ENCODE assay signal across 11 cellular contexts in the genomic region with DNA sequence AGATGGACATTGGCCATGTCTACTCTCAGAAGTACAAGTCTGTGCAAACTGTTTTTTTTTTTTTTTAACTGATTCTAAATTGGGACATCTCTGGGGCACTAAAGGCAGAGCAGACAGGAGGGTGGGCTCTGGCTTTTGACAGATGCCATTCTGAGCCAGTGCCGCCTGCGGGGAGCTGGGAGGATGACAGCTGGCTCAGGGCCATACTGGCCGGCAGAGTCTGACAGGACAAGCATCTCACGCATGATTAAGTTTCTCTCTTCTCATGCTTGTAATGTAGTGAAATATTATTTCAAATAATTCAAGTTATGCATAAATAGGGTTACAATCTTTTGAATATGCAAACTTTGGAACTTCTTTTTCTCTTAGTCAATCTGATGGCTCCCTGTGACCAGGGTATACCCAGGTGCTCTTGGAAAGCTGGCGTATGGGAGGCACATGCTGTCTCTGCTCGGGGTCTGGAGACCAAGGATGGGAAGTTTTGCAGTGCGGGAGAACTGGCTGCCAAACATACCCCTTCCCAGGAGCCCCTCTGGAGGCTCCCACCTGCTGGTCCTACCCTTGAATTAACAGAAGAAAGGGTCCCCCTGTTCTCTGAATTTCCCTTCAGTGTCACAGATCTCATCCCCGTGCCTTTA. TPM values are rescaled to one million over a fixed set of nuclear protein-coding genes. Genes with fewer than 3 reads are reported as not detected.
DNase-seq lines count a peak whose midpoint lies in the region; ATAC-seq and TF ChIP-seq lines count a peak whose summit lies in the region.
"Had no signal": no experiment of that assay in that cellular context is flagged by ENCODE, and none has a peak within 500 bp of the region (broad histone marks: within the 10 kb centered on the region; RNA-seq: fewer than 3 reads in every experiment).

No MANE protein-coding gene starts in this region.

- no peak for ATAC-seq in GM19467 (IDR thresholded peaks at IDR 0.05; ENCODE audit: unreplicated experiment)

- H3K4me3 Mint-ChIP-seq in progenitor cell of endocrine pancreas (ENCODE audit: low read depth): no peak overlapping the region
- H3K4me3 Mint-ChIP-seq: activated B cell treated with CpG ODN at 0.5 μM for 24 hours, B cell had no signal

- DNase-seq in NCI-H524 (lab: John Stamatoyannopoulos, UW) (peak; percentile 48 to 74), NCI-H524 treated with DMSO at 0.1 percent for 48 hours (lab: John Stamatoyannopoulos, UW) (no peak), NCI-H2171 (lab: John Stamatoyannopoulos, UW) (peak; percentile 28), epithelial cell of esophagus (ENCODE audit: low read depth) (no peak), progenitor cell of endocrine pancreas (ENCODE audit: low spot score, unreplicated experiment) (no peak), erythroblast (lab: John Stamatoyannopoulos, UW) (no peak), OCI-M2 (lab: John Stamatoyannopoulos, UW; ENCODE audit: unreplicated experiment) (no peak)
- DNase-seq: activated B cell treated with CpG ODN at 0.5 μM for 24 hours, amniotic stem cell had no signal

- H3K27ac Mint-ChIP-seq in progenitor cell of endocrine pancreas: peak overlapping the region; percentile 22
- H3K27ac Mint-ChIP-seq: activated B cell treated with CpG ODN at 0.5 μM for 24 hours had no signal

- peaks cover 14% of the 10 kb centered on the region for H3K4me1 Mint-ChIP-seq in progenitor cell of endocrine pancreas (ENCODE audit: low read depth)

- no peaks in the 10 kb centered on the region for H3K27me3 Mint-ChIP-seq in progenitor cell of endocrine pancreas
- H3K27me3 Mint-ChIP-seq: activated B cell treated with CpG ODN at 0.5 μM for 24 hours, B cell had no signal

- TF ChIP-seq CTCF in epithelial cell of esophagus (IDR thresholded peaks at IDR 0.05; ENCODE audit: insufficient read depth, low read depth, low read length, missing control alignments): peak; percentile 25
- no peak for TF ChIP-seq CTCF in progenitor cell of endocrine pancreas (IDR thresholded peaks at IDR 0.05; ENCODE audit: unreplicated experiment)

- H3K9me3 Mint-ChIP-seq in progenitor cell of endocrine pancreas (ENCODE audit: low read depth): no peaks in the 10 kb centered on the region
- H3K9me3 Mint-ChIP-seq: activated B cell treated with CpG ODN at 0.5 μM for 24 hours had no signal

- no peak for TF ChIP-seq POLR2A in erythroblast (IDR thresholded peaks at IDR 0.05; ENCODE audit: low read length)

- no peak overlapping the region for H3K4me3 ChIP-seq in epithelial cell of esophagus (ENCODE audit: low read length)

- peaks cover 2% of the 10 kb centered on the region for H3K36me3 Mint-ChIP-seq in progenitor cell of endocrine pancreas (ENCODE audit: insufficient read depth)

RNA-seq across cellular contexts. Expression of a gene that starts 7.6 kb away (rescaled TPM):
- total RNA-seq in progenitor cell of endocrine pancreas: 21.5 and 22.9 TPM in 2 replicates

RNA-seq across cellular contexts. Expression of a gene that starts 27.7 kb away (rescaled TPM):
- total RNA-seq in progenitor cell of endocrine pancreas: 20.1 and 20.8 TPM in 2 replicates

RNA-seq across cellular contexts. Expression of a gene that starts 35.1 kb away (rescaled TPM):
- 1.1 and 1.2 TPM in 2 replicates for total RNA-seq in progenitor cell of endocrine pancreas
- total RNA-seq: activated B cell treated with CpG ODN at 0.5 μM for 24 hours, B cell had no signal

RNA-seq across cellular contexts. Expression of a gene that starts 52.0 kb away (rescaled TPM):
- total RNA-seq in progenitor cell of endocrine pancreas: 0.57 and 0.69 TPM in 2 replicates

Comparison
In these comparisons a context has a peak if more than half of its experiments do, and no peak if none do; other contexts are left out.
1. DNase-seq: peak in NCI-H524 (2 of 2) and NCI-H2171 (single experiment); none in NCI-H524 treated with DMSO at 0.1 percent for 48 hours (single experiment), epithelial cell of esophagus (single experiment), progenitor cell of endocrine pancreas (single experiment), erythroblast (0 of 2) and OCI-M2 (single experiment).